Comparison of ENCODE assay signal across 8 cellular contexts in genomic region chr2:85584857-85585780, GRCh38. TPM values are rescaled to one million over a fixed set of nuclear protein-coding genes. Genes with fewer than 3 reads are reported as not detected.
DNase-seq lines count a peak whose midpoint lies in the region; ATAC-seq and TF ChIP-seq lines count a peak whose summit lies in the region.

No MANE protein-coding gene starts in this region.

- H3K27me3 ChIP-seq in HCT116 (ENCODE audit: insufficient read depth, low read length) (no peaks in the 10 kb centered on the region), tibial artery (no peaks in the 10 kb centered on the region)

- H3K9me3 ChIP-seq in HCT116 (ENCODE audit: control insufficient read depth in 1 of 2, insufficient read depth in 1 of 2, low read depth in 1 of 2, low read length in 2 of 2) (no peaks in the 10 kb centered on the region), tibial artery (no peaks in the 10 kb centered on the region)

- H3K27ac ChIP-seq in HCT116 (ENCODE audit: low read depth, low read length) (peak overlapping the region; percentile 75), tibial artery (peak overlapping the region; percentile 82 to 84)

- H4K20me1 ChIP-seq in HCT116 (ENCODE audit: insufficient read depth): no peaks in the 10 kb centered on the region

- H3K36me3 ChIP-seq in HCT116 (ENCODE audit: control insufficient read depth in 1 of 2, insufficient read depth in 2 of 2, low read length in 2 of 2): peaks cover 0 to 4% of the 10 kb centered on the region in 2 experiments; a peak in 2 of 4 replicates
- H3K36me3 ChIP-seq in tibial artery: peaks cover 0 to 7% (median 0%) of the 10 kb centered on the region in 3 donors

- POLR2A ChIA-PET in GM10248 (lab: Yijun Ruan, JAX) (no interaction called here), HCT116 (lab: Charles Lee) (interaction anchor here (0.8 to 1.2 kb wide), 4 partner anchors 10 to 171 kb away, joined by 3 to 4 read pairs (median 3); partner anchors contain the start of genes C2orf68, GGCX and RNF181)

- H3K79me2 ChIP-seq in HCT116 (ENCODE audit: insufficient read depth, low read length): no peaks in the 10 kb centered on the region

- RAD21 ChIA-PET in HCT116 (lab: Charles Lee; ENCODE audit: low non-redundant PET in 1 of 2, low total read pairs in 2 of 2, uncharacterized antibody in 2 of 2, unreplicated experiment in 2 of 2): no interaction called here

- no peak overlapping the region for H2AFZ ChIP-seq in HCT116 (ENCODE audit: low read depth, low read length, poor library complexity, severe bottlenecking)

- TF ChIP-seq CTCF in GM10248 (IDR thresholded peaks at IDR 0.05; ENCODE audit: control extremely low read depth, extremely low read depth, low read depth, missing control alignments) (no peak), HCT116 (IDR thresholded peaks at IDR 0.05 in 2 of 3, conservative IDR thresholded peaks at IDR 0.05 in 1 of 3; ENCODE audit: borderline replicate concordance in 1 of 3, insufficient read depth in 1 of 3, low read depth in 2 of 3, low read length in 2 of 3) (no peak), choroid plexus epithelial cell (conservative IDR thresholded peaks at IDR 0.05; ENCODE audit: low read depth, low read length) (no peak), lower leg skin (IDR thresholded peaks at IDR 0.05) (no peak), tibial artery (IDR thresholded peaks at IDR 0.05) (no peak)

- no peak for TF ChIP-seq POLR2A in HCT116 (IDR thresholded peaks at IDR 0.05; ENCODE audit: borderline replicate concordance, extremely low read depth, insufficient read depth, insufficient read length)
- no peak for TF ChIP-seq POLR2A in lower leg skin (IDR thresholded peaks at IDR 0.05)

- H3K9ac ChIP-seq in HCT116 (ENCODE audit: low read length): peak overlapping the region; percentile 46

- peak overlapping the region; percentile 78 for H3K4me2 ChIP-seq in HCT116 (ENCODE audit: low read length)

- ATAC-seq in HCT116: peak; percentile 94

- WGBS in lower leg skin, 2 donors: 20 to 27% methylated on average over 9 of the region's 9 CpGs

- DNase-seq in GM10248 (ENCODE audit: extremely low spot score) (peak; percentile 43), HCT116 (ENCODE audit: low read depth, low spot score) (no peak), RPMI7951 (ENCODE audit: low read depth) (peak; percentile 97), choroid plexus epithelial cell (ENCODE audit: low read depth) (peak; percentile 36), lower leg skin (ENCODE audit: low spot score in 2 of 2) (no peak), tibial artery (no peak), NOMO-1 treated with dmso at 0.1 percent for 144 hours (lab: John Stamatoyannopoulos, UW; ENCODE audit: unreplicated experiment) (no peak), NCI-H2029 (lab: John Stamatoyannopoulos, UW) (no peak)

- CTCF ChIA-PET in GM10248 (lab: Yijun Ruan, JAX) (interaction anchor here (0.8 to 2.7 kb wide), 5 partner anchors 9 to 20 kb away, joined by 3 to 7 read pairs (median 3); partner anchors contain the start of genes RNF181 and TMEM150A), HCT116 (lab: Charles Lee) (no interaction called here)

- H3K9me2 ChIP-seq in HCT116 (ENCODE audit: insufficient read depth): no peaks in the 10 kb centered on the region

- no peak for TF ChIP-seq RAD21 in HCT116 (IDR thresholded peaks at IDR 0.05; ENCODE audit: low read depth)

- H3K4me1 ChIP-seq in HCT116 (ENCODE audit: control insufficient read depth in 1 of 2, insufficient read depth in 2 of 2, low read length in 2 of 2) (peaks cover 20 to 23% of the 10 kb centered on the region in 2 experiments), tibial artery (peaks cover 0 to 57% (median 28%) of the 10 kb centered on the region in 4 donors)

- H3K4me3 ChIP-seq in HCT116 (replicated peaks in 1 of 2; ENCODE audit: low read depth in 1 of 2, low read length in 2 of 2): peak overlapping the region in 1 of 2 experiments; percentile 27; a peak in 2 of 4 replicates
- H3K4me3 ChIP-seq in choroid plexus epithelial cell (ENCODE audit: low read depth, low read length): peak overlapping the region; percentile 69
- H3K4me3 ChIP-seq in lower leg skin (ENCODE audit: low read depth, poor library complexity, severe bottlenecking): peak overlapping the region; percentile 18
- H3K4me3 ChIP-seq in tibial artery: peak overlapping the region; percentile 64 to 83

- intact Hi-C loops in HCT116 (cut with micrococcal nuclease) (no loop called here), lower leg skin (cut with DNase I; ENCODE audit: low total_unique reads) (no loop called here), tibial artery (cut with DNase I; ENCODE audit: low total_unique reads) (no loop called here)

- no TSS peak for BruUV-seq in HCT116 (replicated peaks; lab: Mats Ljungman, UMichigan)

TF ChIP-seq in HCT116, 20 proteins besides CTCF, POLR2A, EP300 and RAD21:
- TF ChIP-seq YY1 (IDR thresholded peaks at IDR 0.05; ENCODE audit: extremely low read depth, insufficient replicate concordance, low read depth, low read length) (no peak), MAX (IDR thresholded peaks at IDR 0.05) (no peak), EZH2 (IDR thresholded peaks at IDR 0.05) (no peak), SP1 (IDR thresholded peaks at IDR 0.05; ENCODE audit: low read depth) (0 out of 2 replicates have a peak, but pooled peaks have one; percentile 25), ELF1 (IDR thresholded peaks at IDR 0.05; ENCODE audit: borderline replicate concordance, low read depth) (no peak), SIN3A (IDR thresholded peaks at IDR 0.05; ENCODE audit: low read depth) (no peak; the same call in 1 of the 2 replicates), POLR2AphosphoS5 (IDR thresholded peaks at IDR 0.05; ENCODE audit: low read depth, low read length) (no peak; the same call in 1 of the 2 replicates), FOSL1 (IDR thresholded peaks at IDR 0.05; ENCODE audit: low read depth) (peak; percentile 69), JUND (IDR thresholded peaks at IDR 0.05) (peak; percentile 74)

RNA-seq across cellular contexts. Expression of gene VAMP5, which starts 0.9 kb away (rescaled TPM):
- total RNA-seq in HCT116 (2021; ENCODE audit: unreplicated experiment) (1.9 TPM), lower leg skin (10 to 100 TPM; 10.1 to 35.6 (median 14.0) TPM)
- 2.5 and 5.1 TPM in 2 replicates for polyA plus RNA-seq in HCT116 (2012)
- total RNA-seq in RPMI7951 (2014; rRNA removed; shearing (Covaris generic)): 25.7 and 33.6 TPM in 2 replicates

RNA-seq across cellular contexts. Expression of gene VAMP8, which starts 7.7 kb away (rescaled TPM):
- total RNA-seq in HCT116 (2021; ENCODE audit: unreplicated experiment) (52.6 TPM), lower leg skin (100 to 1,000 TPM in 2 of 4 donors, 10 to 100 TPM in 2; 88.3 to 207 (median 113) TPM)
- 69.9 and 85.7 TPM in 2 replicates for polyA plus RNA-seq in HCT116 (2012)
- total RNA-seq in RPMI7951 (2014; rRNA removed; shearing (Covaris generic)): 25.0 and 27.6 TPM in 2 replicates

RNA-seq across cellular contexts. Expression of gene RNF181, which starts 10.4 kb away (rescaled TPM):
- 77.5 TPM for total RNA-seq in HCT116 (2021; ENCODE audit: unreplicated experiment)
- 270 and 278 TPM in 2 replicates for polyA plus RNA-seq in HCT116 (2012)
- total RNA-seq in RPMI7951 (2014; rRNA removed; shearing (Covaris generic)): 359 and 388 TPM in 2 replicates
- 100 to 1,000 TPM in 3 of 4 donors, 10 to 100 TPM in 1; 63.1 to 114 (median 107) TPM for total RNA-seq in lower leg skin

RNA-seq across cellular contexts. Expression of gene TMEM150A, which starts 17.4 kb away (rescaled TPM):
- total RNA-seq in HCT116 (2021; ENCODE audit: unreplicated experiment): 9.9 TPM
- polyA plus RNA-seq in HCT116 (2012): 6.5 and 8.0 TPM in 2 replicates
- 5.5 and 6.2 TPM in 2 replicates for total RNA-seq in RPMI7951 (2014; rRNA removed; shearing (Covaris generic))
- 10 to 100 TPM in 2 of 4 donors, 1 to 10 TPM in 2; 5.8 to 13.7 (median 9.5) TPM for total RNA-seq in lower leg skin

RNA-seq across cellular contexts. Expression of gene GGCX, which starts 23.8 kb away (rescaled TPM):
- 43.5 TPM for total RNA-seq in HCT116 (2021; ENCODE audit: unreplicated experiment)
- 30.1 and 32.5 TPM in 2 replicates for polyA plus RNA-seq in HCT116 (2012)
- 52.4 and 59.3 TPM in 2 replicates for total RNA-seq in RPMI7951 (2014; rRNA removed; shearing (Covaris generic))
- 10 to 100 TPM; 15.8 to 37.1 (median 25.8) TPM for total RNA-seq in lower leg skin

Comparison
In these comparisons a context has a peak if more than half of its experiments do, and no peak if none do; other contexts are left out.
1. DNase-seq: peak in GM10248 (single experiment), RPMI7951 (single experiment) and choroid plexus epithelial cell (single experiment); none in HCT116 (single experiment), lower leg skin (0 of 2), tibial artery (0 of 2), NOMO-1 treated with dmso at 0.1 percent for 144 hours (single experiment) and NCI-H2029 (single experiment).